1 cellular context compared by ENCODE assay signal in the genomic region with DNA sequence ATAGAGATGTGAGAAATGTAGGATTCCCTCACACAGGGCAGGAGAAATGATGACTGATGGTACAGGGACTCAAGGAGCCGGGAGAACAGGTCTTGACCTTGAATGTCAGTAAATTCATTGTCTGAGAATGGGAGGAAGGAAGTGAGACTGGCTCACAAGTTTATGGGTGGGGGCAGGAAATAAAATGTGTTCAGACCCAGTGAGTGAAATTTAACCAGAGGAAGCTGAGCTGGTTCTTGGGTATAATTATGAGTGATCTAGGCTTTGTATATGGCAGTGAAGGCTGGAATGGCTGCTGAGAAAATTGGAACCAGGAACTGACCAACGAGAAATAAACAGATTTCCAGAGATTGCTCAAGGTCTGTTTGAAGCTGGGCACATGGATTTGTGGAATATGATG.
TF ChIP-seq lines count a peak whose summit lies in the region.

No MANE protein-coding gene starts in this region.

TF ChIP-seq in endothelial cell of umbilical vein, 7 proteins besides CTCF, POLR2A, EP300 and RAD21 (continued from another document):
- TF ChIP-seq, protein P1, sequence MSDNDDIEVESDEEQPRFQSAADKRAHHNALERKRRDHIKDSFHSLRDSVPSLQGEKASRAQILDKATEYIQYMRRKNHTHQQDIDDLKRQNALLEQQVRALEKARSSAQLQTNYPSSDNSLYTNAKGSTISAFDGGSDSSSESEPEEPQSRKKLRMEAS (IDR thresholded peaks at IDR 0.05; ENCODE audit: insufficient read depth, insufficient read length): no peak
